Comparison of ENCODE assay signal across 1 cellular context in genomic region chr16:56448005-56448404, GRCh38.
TF ChIP-seq lines count a peak whose summit lies in the region.

No MANE protein-coding gene starts in this region.

TF ChIP-seq in neural cell, 6 proteins besides CTCF, POLR2A, EP300 and RAD21:
- TF ChIP-seq MXI1 (conservative IDR thresholded peaks at IDR 0.05; ENCODE audit: poor library complexity, severe bottlenecking), result no peak
- TF ChIP-seq SMC3 (conservative IDR thresholded peaks at IDR 0.05; ENCODE audit: poor library complexity), result no peak
- TF ChIP-seq POLR2AphosphoS5 (IDR thresholded peaks at IDR 0.05), result no peak
- TF ChIP-seq REST (IDR thresholded peaks at IDR 0.05; ENCODE audit: borderline replicate concordance), result no peak
- no peak for TF ChIP-seq EZH2 (IDR thresholded peaks at IDR 0.05; ENCODE audit: borderline replicate concordance, insufficient read depth, low read length, poor library complexity, severe bottlenecking)
- no peak for TF ChIP-seq TAF1 (IDR thresholded peaks at IDR 0.05; ENCODE audit: low read depth)
